8 cellular contexts compared by ENCODE assay signal in the genomic region with DNA sequence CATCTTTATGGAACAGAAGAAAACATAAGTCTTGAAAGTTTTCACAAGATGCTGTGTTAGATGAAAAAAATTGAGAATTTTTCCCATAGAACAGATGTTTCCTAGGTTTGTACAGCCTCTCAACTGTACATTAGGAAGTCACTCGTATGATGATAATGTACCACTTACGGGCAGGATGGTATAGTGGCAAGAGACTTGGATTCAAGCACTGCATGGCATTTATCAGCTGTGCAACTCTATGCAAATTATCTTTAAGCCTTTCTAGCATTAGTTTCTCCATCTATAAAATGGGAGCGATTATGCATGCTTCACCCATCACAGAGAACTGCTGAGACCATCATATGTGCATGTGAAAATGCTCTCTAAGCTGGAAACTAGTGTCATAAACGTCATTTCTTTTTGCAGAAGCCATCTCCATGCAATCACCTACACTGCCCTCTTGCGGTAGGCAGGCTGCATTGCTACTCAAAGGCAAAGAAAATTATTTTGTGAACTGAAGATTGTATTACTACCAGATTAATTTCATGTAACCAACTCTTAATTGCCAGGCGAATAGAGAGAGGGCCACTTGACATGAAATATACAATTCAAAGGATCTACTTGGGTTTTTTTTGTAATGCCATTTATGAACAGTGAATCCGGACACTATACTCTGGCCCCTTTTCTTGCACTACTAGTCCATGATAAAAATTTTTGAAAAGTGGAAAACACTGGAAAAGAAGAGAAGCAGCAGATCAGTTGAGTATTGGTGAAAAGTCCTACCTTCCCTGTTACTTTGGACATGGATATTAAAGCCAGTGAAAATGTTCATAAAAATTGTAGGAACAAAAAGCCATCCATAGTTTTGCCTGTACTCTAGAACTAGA.
DNase-seq lines count a peak whose midpoint lies in the region; ATAC-seq, FAIRE-seq and TF ChIP-seq lines count a peak whose summit lies in the region.

No MANE protein-coding gene starts in this region.

- H3K4me1 ChIP-seq in cardiac muscle cell (ENCODE audit: low read depth) = peaks cover 26% of the 10 kb centered on the region
- H3K4me1 ChIP-seq in small intestine (ENCODE audit: control insufficient read depth in 2 of 2, insufficient read depth in 1 of 2, low read depth in 1 of 2, low read length in 1 of 2) = peaks cover 0 to 3% of the 10 kb centered on the region in 2 donors

- H3K4me3 ChIP-seq in cardiac muscle cell (no peak overlapping the region), small intestine (ENCODE audit: low read depth in 1 of 2, low read length in 2 of 2) (no peak overlapping the region)

- no peak overlapping the region for H3K27ac Mint-ChIP-seq in activated T-helper 1 cell treated with anti-CD3 and anti-CD28 coated beads, Interleukin-12 subunit alpha, Interleukin-12 subunit beta, Interleukin-2, Interleukin-4 antibody, amounts not matched to agents 30 ng/mL and 10 ng/mL and 1 ng/mL, durations not matched to agents 14 hours and 24 hours and 36 hours

- ATAC-seq in HG02885 (IDR thresholded peaks at IDR 0.05; ENCODE audit: poor library complexity, unreplicated experiment) = peak; percentile 45
- no peak for ATAC-seq in GM18870 (IDR thresholded peaks at IDR 0.05; ENCODE audit: unreplicated experiment)
- ATAC-seq in HG02759 (IDR thresholded peaks at IDR 0.05; ENCODE audit: unreplicated experiment) = no peak

- no peaks in the 10 kb centered on the region for H3K36me3 Mint-ChIP-seq in activated T-helper 1 cell treated with anti-CD3 and anti-CD28 coated beads, Interleukin-12 subunit alpha, Interleukin-12 subunit beta, Interleukin-2, Interleukin-4 antibody, amounts not matched to agents 30 ng/mL and 10 ng/mL and 1 ng/mL, durations not matched to agents 14 hours and 24 hours and 36 hours (ENCODE audit: low read depth)

- in situ Hi-C loops in Caki2 (cut with HindIII; ENCODE audit: low pct_unique_long_range_greater_than_20kb, low sequenced_read_pairs) = no loop called here

- FAIRE-seq in small intestine (lab: Jason Lieb, UNC) = no peak

- no peaks in the 10 kb centered on the region for H3K4me1 Mint-ChIP-seq in activated T-helper 1 cell treated with anti-CD3 and anti-CD28 coated beads, Interleukin-12 subunit alpha, Interleukin-12 subunit beta, Interleukin-2, Interleukin-4 antibody, amounts not matched to agents 30 ng/mL and 10 ng/mL and 1 ng/mL, durations not matched to agents 14 hours and 24 hours and 36 hours (ENCODE audit: low read depth)

- H3K4me3 Mint-ChIP-seq in activated T-helper 1 cell treated with anti-CD3 and anti-CD28 coated beads, Interleukin-12 subunit alpha, Interleukin-12 subunit beta, Interleukin-2, Interleukin-4 antibody, amounts not matched to agents 30 ng/mL and 10 ng/mL and 1 ng/mL, durations not matched to agents 14 hours and 24 hours and 36 hours = no peak overlapping the region

- DNase-seq in Caki2 (ENCODE audit: low read depth) (peak; percentile 31), OCI-M1 (lab: John Stamatoyannopoulos, UW) (peak; percentile 43), cardiac muscle cell (ENCODE audit: low read depth in 1 of 2, low spot score in 1 of 2) (peak; percentile 31 to 73), small intestine (peak; percentile 40)
- DNase-seq in activated T-helper 1 cell treated with anti-CD3 and anti-CD28 coated beads, Interleukin-12 subunit alpha, Interleukin-12 subunit beta, Interleukin-2, Interleukin-4 antibody, amounts not matched to agents 30 ng/mL and 10 ng/mL and 1 ng/mL, durations not matched to agents 14 hours and 24 hours and 36 hours (ENCODE audit: low spot score) = peak; percentile 12

- H3K9me3 Mint-ChIP-seq in activated T-helper 1 cell treated with anti-CD3 and anti-CD28 coated beads, Interleukin-12 subunit alpha, Interleukin-12 subunit beta, Interleukin-2, Interleukin-4 antibody, amounts not matched to agents 30 ng/mL and 10 ng/mL and 1 ng/mL, durations not matched to agents 14 hours and 24 hours and 36 hours = no peaks in the 10 kb centered on the region

- intact Hi-C loops in activated T-helper 1 cell treated with anti-CD3 and anti-CD28 coated beads, Interleukin-12 subunit alpha, Interleukin-12 subunit beta, Interleukin-2, Interleukin-4 antibody, amounts not matched to agents 30 ng/mL and 10 ng/mL and 1 ng/mL, durations not matched to agents 14 hours and 24 hours and 36 hours (cut with micrococcal nuclease) = loop anchor here (1.0 to 5.0 kb wide), 3 partner anchors 15 to 882 kb away; no protein-coding TSS in a partner anchor

- TF ChIP-seq CTCF in cardiac muscle cell (IDR thresholded peaks at IDR 0.05; ENCODE audit: low read depth, low read length) = peak; percentile 99

- H3K9me3 ChIP-seq in cardiac muscle cell (ENCODE audit: low read depth) = no peaks in the 10 kb centered on the region
- no peaks in the 10 kb centered on the region for H3K9me3 ChIP-seq in small intestine (ENCODE audit: control insufficient read depth, low read depth)

- WGBS in small intestine, 3 donors = 32 to 41% (median 35%) methylated on average over 7 of the region's 7 CpGs

- H3K27me3 ChIP-seq in cardiac muscle cell (no peaks in the 10 kb centered on the region), small intestine (ENCODE audit: control insufficient read depth in 2 of 2, insufficient read depth in 2 of 2, low read length in 2 of 2) (no peaks in the 10 kb centered on the region)

- peaks cover 11% of the 10 kb centered on the region for H3K27me3 Mint-ChIP-seq in activated T-helper 1 cell treated with anti-CD3 and anti-CD28 coated beads, Interleukin-12 subunit alpha, Interleukin-12 subunit beta, Interleukin-2, Interleukin-4 antibody, amounts not matched to agents 30 ng/mL and 10 ng/mL and 1 ng/mL, durations not matched to agents 14 hours and 24 hours and 36 hours (ENCODE audit: insufficient read depth)

- no peak overlapping the region for H3K27ac ChIP-seq in cardiac muscle cell
- H3K27ac ChIP-seq in small intestine (ENCODE audit: low read depth in 1 of 2, low read length in 1 of 2) = no peak overlapping the region

- H3K36me3 ChIP-seq in cardiac muscle cell (no peaks in the 10 kb centered on the region), small intestine (ENCODE audit: control insufficient read depth in 2 of 2, insufficient read depth in 2 of 2, low read length in 2 of 2) (no peaks in the 10 kb centered on the region)
